ENCODE assay signal across 19 cellular contexts in genomic region chr5:126437706-126438105, GRCh38.
DNase-seq lines count a peak whose midpoint lies in the region; ATAC-seq and TF ChIP-seq lines count a peak whose summit lies in the region.
"Had no signal": no experiment of that assay in that cellular context is flagged by ENCODE, and none has a peak within 500 bp of the region (broad histone marks: within the 10 kb centered on the region; RNA-seq: fewer than 3 reads in every experiment).

No MANE protein-coding gene starts in this region.

- TF ChIP-seq POLR2A in NB4 (IDR thresholded peaks at IDR 0.05; ENCODE audit: extremely low read depth, insufficient read length), result no peak

- peaks cover 20% of the 10 kb centered on the region for H3K36me3 Mint-ChIP-seq in stimulated activated naive CD8-positive, alpha-beta T cell treated with anti-CD3 and anti-CD28 coated beads, Interleukin-15, Interleukin-2, amounts not matched to agents 100 ng/mL and 50 ng/mL, for 24 hours (ENCODE audit: low read depth)

- H3K4me1 Mint-ChIP-seq in stimulated activated naive CD8-positive, alpha-beta T cell treated with anti-CD3 and anti-CD28 coated beads, Interleukin-15, Interleukin-2, amounts not matched to agents 100 ng/mL and 50 ng/mL, for 24 hours (ENCODE audit: low read depth), result peaks cover 19% of the 10 kb centered on the region
- peaks cover 19% of the 10 kb centered on the region for H3K4me1 Mint-ChIP-seq in stimulated activated naive CD8-positive, alpha-beta T cell treated with anti-CD3 and anti-CD28 coated beads, Interleukin-15, amount 100 ng/mL, for 72 hours

- ATAC-seq in stimulated activated naive CD8-positive, alpha-beta T cell treated with anti-CD3 and anti-CD28 coated beads, Interleukin-15, amount 100 ng/mL, for 72 hours, result no peak
- ATAC-seq in HG02870 (IDR thresholded peaks at IDR 0.05; ENCODE audit: unreplicated experiment), result no peak
- ATAC-seq: left ventricle myocardium superior had no signal

- no peaks in the 10 kb centered on the region for H3K9me3 Mint-ChIP-seq in stimulated activated naive CD8-positive, alpha-beta T cell treated with anti-CD3 and anti-CD28 coated beads, Interleukin-15, Interleukin-2, amounts not matched to agents 100 ng/mL and 50 ng/mL, for 24 hours
- no peaks in the 10 kb centered on the region for H3K9me3 Mint-ChIP-seq in stimulated activated naive CD8-positive, alpha-beta T cell treated with anti-CD3 and anti-CD28 coated beads, Interleukin-15, amount 100 ng/mL, for 72 hours
- H3K9me3 Mint-ChIP-seq: CD4-positive, alpha-beta memory T cell had no signal

- H3K4me3 Mint-ChIP-seq in stimulated activated naive CD8-positive, alpha-beta T cell treated with anti-CD3 and anti-CD28 coated beads, Interleukin-15, Interleukin-2, amounts not matched to agents 100 ng/mL and 50 ng/mL, for 24 hours, result no peak overlapping the region
- peak overlapping the region in 1 of 2 donors; percentile 58 for H3K4me3 Mint-ChIP-seq in stimulated activated naive CD8-positive, alpha-beta T cell treated with anti-CD3 and anti-CD28 coated beads, Interleukin-15, amount 100 ng/mL, for 72 hours

- peak overlapping the region; percentile 99 for H3K27ac ChIP-seq in epithelial cell of prostate
- H3K27ac ChIP-seq: esophagus muscularis mucosa, neutrophil, stomach had no signal

- DNase-seq in stimulated activated naive CD8-positive, alpha-beta T cell treated with anti-CD3 and anti-CD28 coated beads, Interleukin-15, amount 100 ng/mL, for 72 hours, result no peak
- DNase-seq in NB4 (ENCODE audit: low read depth) (peak; percentile 8), epithelial cell of prostate (ENCODE audit: low read depth, low spot score) (no peak), SIG-M5 treated with dmso at 0.1 percent for 504 hours (lab: John Stamatoyannopoulos, UW; ENCODE audit: unreplicated experiment) (no peak), DMS79 treated with DMSO at 0.1 percent for 48 hours (lab: John Stamatoyannopoulos, UW) (no peak), inferior parietal cortex (ENCODE audit: extremely low spot score) (no peak)
- DNase-seq: activated naive CD4-positive, alpha-beta T cell treated with anti-CD3 and anti-CD28 coated beads, Interleukin-2, amount 50 U/mL, for 16 hours; CD4-positive, alpha-beta memory T cell; DMS53; left ventricle myocardium superior; mucosa of descending colon; NCI-H524 treated with DMSO at 0.1 percent for 48 hours; stomach; T-helper 9 cell had no signal

- TF ChIP-seq CTCF in NB4 (IDR thresholded peaks at IDR 0.05; ENCODE audit: low read depth, low read length), result no peak

- H3K27ac Mint-ChIP-seq in stimulated activated naive CD8-positive, alpha-beta T cell treated with anti-CD3 and anti-CD28 coated beads, Interleukin-15, Interleukin-2, amounts not matched to agents 100 ng/mL and 50 ng/mL, for 24 hours, result peak overlapping the region; percentile 73
- H3K27ac Mint-ChIP-seq in stimulated activated naive CD8-positive, alpha-beta T cell treated with anti-CD3 and anti-CD28 coated beads, Interleukin-15, amount 100 ng/mL, for 72 hours, result no peak overlapping the region

- H3K27me3 Mint-ChIP-seq in stimulated activated naive CD8-positive, alpha-beta T cell treated with anti-CD3 and anti-CD28 coated beads, Interleukin-15, Interleukin-2, amounts not matched to agents 100 ng/mL and 50 ng/mL, for 24 hours, result no peaks in the 10 kb centered on the region
- no peaks in the 10 kb centered on the region for H3K27me3 Mint-ChIP-seq in stimulated activated naive CD8-positive, alpha-beta T cell treated with anti-CD3 and anti-CD28 coated beads, Interleukin-15, amount 100 ng/mL, for 72 hours
- H3K27me3 Mint-ChIP-seq: CD4-positive, alpha-beta memory T cell had no signal

- no peak overlapping the region for H3K4me3 ChIP-seq in NB4 (ENCODE audit: low read depth, low read length)
- H3K4me3 ChIP-seq: breast epithelium, esophagus muscularis mucosa, mucosa of descending colon, stomach had no signal
